In the genomic region with DNA sequence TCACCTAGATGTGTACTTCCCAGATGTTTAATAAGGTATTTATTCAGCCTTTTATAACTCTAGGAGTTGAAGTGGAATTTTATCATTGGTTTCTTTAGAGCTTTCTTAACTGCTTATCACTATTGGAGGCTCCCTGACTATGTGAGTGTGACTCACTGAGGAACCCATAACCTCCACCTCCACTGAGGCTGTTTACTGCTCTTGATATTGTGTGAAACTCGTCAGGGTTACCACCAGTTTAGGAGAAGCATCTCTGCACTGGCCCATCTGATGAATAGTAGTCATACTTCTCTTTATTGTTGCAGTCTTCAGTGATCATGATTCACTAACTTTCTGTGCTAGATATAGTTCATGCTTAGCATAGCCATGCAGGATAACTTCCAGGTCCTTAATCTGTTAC, we compare ENCODE assay signal across 1 cellular context.
TF ChIP-seq lines count a peak whose summit lies in the region.

No MANE protein-coding gene starts in this region.

TF ChIP-seq in GM12878, 131 proteins besides CTCF, POLR2A, EP300 and RAD21:
- no peak for TF ChIP-seq NR2C2 (IDR thresholded peaks at IDR 0.05; ENCODE audit: borderline replicate concordance, control insufficient read depth, insufficient read length, low read depth)
- TF ChIP-seq ASH2L (IDR thresholded peaks at IDR 0.05; ENCODE audit: borderline replicate concordance, low read depth), result no peak
- no peak for TF ChIP-seq ZNF24 (IDR thresholded peaks at IDR 0.05)
- TF ChIP-seq CBX3 (IDR thresholded peaks at IDR 0.05; ENCODE audit: borderline replicate concordance, low read depth), result no peak
- TF ChIP-seq PAX5 (IDR thresholded peaks at IDR 0.05; ENCODE audit: borderline replicate concordance, low read depth, low read length), result no peak
- TF ChIP-seq IRF4 (IDR thresholded peaks at IDR 0.05; ENCODE audit: low read depth, low read length), result no peak
- no peak for TF ChIP-seq KDM1A (IDR thresholded peaks at IDR 0.05; ENCODE audit: borderline replicate concordance)
TF ChIP-seq in GM12878: peak in this region for 0.
